Comparison of ENCODE assay signal across 1 cellular context in the genomic region with DNA sequence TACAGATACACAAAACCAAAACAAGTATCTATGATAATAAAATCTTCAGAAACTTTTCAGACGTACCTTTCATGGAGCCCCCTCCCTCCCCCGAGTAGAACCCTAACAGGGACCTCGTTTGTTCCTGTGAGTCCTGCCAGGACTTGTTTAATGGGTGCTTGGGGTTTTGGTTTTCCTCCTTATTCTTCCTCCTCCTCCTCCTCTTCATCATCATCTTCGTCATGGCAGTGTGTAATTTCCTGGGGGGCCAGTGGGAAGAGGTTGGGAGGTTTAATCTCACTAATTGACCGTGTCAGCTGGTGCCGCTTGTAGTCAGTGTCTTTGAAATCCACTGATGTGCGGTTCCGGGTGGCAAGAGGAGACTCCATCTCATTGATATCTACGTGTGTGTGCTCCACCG.
TF ChIP-seq lines count a peak whose summit lies in the region.

No MANE protein-coding gene starts in this region.

TF ChIP-seq in WTC11, 78 proteins besides CTCF, POLR2A, EP300 and RAD21 (continued from another document):
- TF ChIP-seq, protein P1, sequence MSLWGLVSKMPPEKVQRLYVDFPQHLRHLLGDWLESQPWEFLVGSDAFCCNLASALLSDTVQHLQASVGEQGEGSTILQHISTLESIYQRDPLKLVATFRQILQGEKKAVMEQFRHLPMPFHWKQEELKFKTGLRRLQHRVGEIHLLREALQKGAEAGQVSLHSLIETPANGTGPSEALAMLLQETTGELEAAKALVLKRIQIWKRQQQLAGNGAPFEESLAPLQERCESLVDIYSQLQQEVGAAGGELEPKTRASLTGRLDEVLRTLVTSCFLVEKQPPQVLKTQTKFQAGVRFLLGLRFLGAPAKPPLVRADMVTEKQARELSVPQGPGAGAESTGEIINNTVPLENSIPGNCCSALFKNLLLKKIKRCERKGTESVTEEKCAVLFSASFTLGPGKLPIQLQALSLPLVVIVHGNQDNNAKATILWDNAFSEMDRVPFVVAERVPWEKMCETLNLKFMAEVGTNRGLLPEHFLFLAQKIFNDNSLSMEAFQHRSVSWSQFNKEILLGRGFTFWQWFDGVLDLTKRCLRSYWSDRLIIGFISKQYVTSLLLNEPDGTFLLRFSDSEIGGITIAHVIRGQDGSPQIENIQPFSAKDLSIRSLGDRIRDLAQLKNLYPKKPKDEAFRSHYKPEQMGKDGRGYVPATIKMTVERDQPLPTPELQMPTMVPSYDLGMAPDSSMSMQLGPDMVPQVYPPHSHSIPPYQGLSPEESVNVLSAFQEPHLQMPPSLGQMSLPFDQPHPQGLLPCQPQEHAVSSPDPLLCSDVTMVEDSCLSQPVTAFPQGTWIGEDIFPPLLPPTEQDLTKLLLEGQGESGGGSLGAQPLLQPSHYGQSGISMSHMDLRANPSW (CRISPR knock-in tag; conservative IDR thresholded peaks at IDR 0.05; ENCODE audit: low read depth): no peak
- TF ChIP-seq ZNF423 (CRISPR knock-in tag; IDR thresholded peaks at IDR 0.05) (no peak), NR3C1 (CRISPR knock-in tag; conservative IDR thresholded peaks at IDR 0.05; ENCODE audit: low read depth) (no peak), ELF4 (CRISPR knock-in tag; IDR thresholded peaks at IDR 0.05; ENCODE audit: low read depth) (no peak)
- TF ChIP-seq, protein P2, sequence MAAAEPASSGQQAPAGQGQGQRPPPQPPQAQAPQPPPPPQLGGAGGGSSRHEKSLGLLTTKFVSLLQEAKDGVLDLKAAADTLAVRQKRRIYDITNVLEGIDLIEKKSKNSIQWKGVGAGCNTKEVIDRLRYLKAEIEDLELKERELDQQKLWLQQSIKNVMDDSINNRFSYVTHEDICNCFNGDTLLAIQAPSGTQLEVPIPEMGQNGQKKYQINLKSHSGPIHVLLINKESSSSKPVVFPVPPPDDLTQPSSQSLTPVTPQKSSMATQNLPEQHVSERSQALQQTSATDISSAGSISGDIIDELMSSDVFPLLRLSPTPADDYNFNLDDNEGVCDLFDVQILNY (CRISPR knock-in tag; IDR thresholded peaks at IDR 0.05): no peak
